ENCODE assay signal across 8 cellular contexts in the genomic region with DNA sequence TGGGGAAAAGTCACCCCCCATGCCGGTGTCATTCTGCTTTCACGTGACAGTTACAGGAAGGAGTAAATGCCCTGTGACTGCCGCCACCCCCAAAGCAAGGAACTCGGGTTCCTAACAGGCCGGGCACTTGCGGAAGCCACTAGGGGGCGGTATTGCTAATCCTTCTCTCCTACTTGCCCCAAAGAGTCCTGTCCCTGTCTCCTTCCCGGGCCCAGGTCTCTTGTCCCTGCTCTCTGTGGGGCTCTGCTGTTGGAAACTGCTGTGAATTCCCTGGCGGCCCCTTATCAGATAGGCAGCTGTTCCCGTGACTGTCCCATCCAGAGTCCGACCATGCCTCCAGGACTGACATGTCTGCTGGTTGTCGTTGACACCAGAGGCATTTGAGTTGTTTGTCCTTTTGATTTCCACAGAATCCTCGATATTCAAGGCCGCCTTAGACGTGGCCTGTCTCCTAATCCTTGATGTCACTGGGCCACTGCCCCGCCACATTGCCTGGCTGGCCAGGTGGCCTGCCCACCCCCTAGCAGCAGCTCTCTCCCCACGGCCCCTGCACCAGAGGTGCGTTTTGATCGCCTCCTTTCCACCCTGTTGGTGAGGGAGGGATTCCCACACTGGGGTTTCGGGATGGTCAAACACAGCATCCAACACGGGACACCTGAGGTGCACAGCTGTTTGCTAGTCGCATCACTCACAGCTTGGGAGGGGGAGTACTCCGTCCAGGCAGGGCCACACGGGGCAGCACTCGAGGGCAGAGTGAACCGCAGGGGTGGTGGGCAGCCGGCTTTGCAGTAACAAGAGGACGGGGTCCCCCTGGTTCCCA. TPM values are rescaled to one million over a fixed set of nuclear protein-coding genes. Genes with fewer than 3 reads are reported as not detected.
A peak's percentile ranks its signal among the peaks of the same experiment; 100 is the strongest.
DNase-seq lines count a peak whose midpoint lies in the region; ATAC-seq, FAIRE-seq and TF ChIP-seq lines count a peak whose summit lies in the region.

No MANE protein-coding gene starts in this region.

- CTCF ChIA-PET in endothelial cell of umbilical vein (lab: Charles Lee), result interaction anchor here (0.6 to 2.4 kb wide), 24 partner anchors 12 to 504 kb away, joined by 3 to 15 read pairs (median 4); a partner anchor contains a TSS

- H2AFZ ChIP-seq in SU-DHL-6 (ENCODE audit: low read depth, low read length, severe bottlenecking) (no peak overlapping the region), endothelial cell of umbilical vein (ENCODE audit: low read depth, low read length) (peak overlapping the region; percentile 61)

- H3K9me3 ChIP-seq in SU-DHL-6 (ENCODE audit: insufficient read depth, low read length), result no peaks in the 10 kb centered on the region
- H3K9me3 ChIP-seq in endothelial cell of umbilical vein (replicated peaks; ENCODE audit: control insufficient read depth, insufficient read depth, low read length), result no peaks in the 10 kb centered on the region

- BruUV-seq in endothelial cell of umbilical vein (replicated peaks; lab: Mats Ljungman, UMichigan), result no TSS peak

- H3K9ac ChIP-seq in SU-DHL-6 (ENCODE audit: low read length) (no peak overlapping the region), endothelial cell of umbilical vein (replicated peaks; ENCODE audit: extremely low read depth, insufficient read depth, low read length) (no peak overlapping the region)

- FAIRE-seq in endothelial cell of umbilical vein (lab: Jason Lieb, UNC), result peak; percentile 88

- no peaks in the 10 kb centered on the region for H3F3A ChIP-seq in SU-DHL-6 (ENCODE audit: insufficient read depth)

- no peaks in the 10 kb centered on the region for H3K36me3 ChIP-seq in SU-DHL-6 (ENCODE audit: low read length)
- H3K36me3 ChIP-seq in endothelial cell of umbilical vein (ENCODE audit: control insufficient read depth in 2 of 2, extremely low read depth in 1 of 2, insufficient read depth in 2 of 2, low read length in 2 of 2), result no peaks in the 10 kb centered on the region

- H3K4me2 ChIP-seq in SU-DHL-6 (ENCODE audit: low read depth, low read length, poor library complexity, severe bottlenecking) (no peak overlapping the region), endothelial cell of umbilical vein (ENCODE audit: insufficient read depth, low read length) (no peak overlapping the region)

- H3K4me1 ChIP-seq in endothelial cell of umbilical vein (ENCODE audit: control insufficient read depth, extremely low read depth, insufficient read depth, low read length), result peaks cover 2% of the 10 kb centered on the region

- H3K27ac ChIP-seq in SU-DHL-6 (ENCODE audit: low read depth, low read length) (no peak overlapping the region), endothelial cell of umbilical vein (ENCODE audit: insufficient read depth, low read depth, low read length) (peak overlapping the region; percentile 50)

- no peaks in the 10 kb centered on the region for H3K9me1 ChIP-seq in endothelial cell of umbilical vein (replicated peaks; ENCODE audit: control insufficient read depth, extremely low read depth, insufficient read depth, low read length)

- POLR2A ChIA-PET in endothelial cell of umbilical vein (lab: Charles Lee), result interaction anchor here (0.7 kb wide), 1 partner anchor 8 kb away, joined by 3 read pairs; no protein-coding TSS in a partner anchor

- dilution Hi-C loops in endothelial cell of umbilical vein (cut with MboI; ENCODE audit: extremely low pct_ligation_motif_present, low sequenced_read_pairs), result no loop called here

- TF ChIP-seq POLR2A in endothelial cell of umbilical vein (IDR thresholded peaks at IDR 0.05; ENCODE audit: low read depth, low read length), result no peak

- DNase-seq in NCI-H345 (lab: John Stamatoyannopoulos, UW) (peak; percentile 31), NCI-H345 treated with DMSO at 0.1 percent for 48 hours (lab: John Stamatoyannopoulos, UW; ENCODE audit: unreplicated experiment) (no peak), HuH-7.5 (ENCODE audit: low spot score) (peak; percentile 59), endothelial cell of umbilical vein (ENCODE audit: low read depth, low spot score) (peak; percentile 77), myocyte (ENCODE audit: low read depth) (peak; percentile 72), DMS114 treated with DMSO at 0.1 percent for 48 hours (lab: John Stamatoyannopoulos, UW; ENCODE audit: unreplicated experiment) (no peak)

- H3K27me3 ChIP-seq in SU-DHL-6 (ENCODE audit: low read length), result no peaks in the 10 kb centered on the region
- H3K27me3 ChIP-seq in endothelial cell of umbilical vein (ENCODE audit: control insufficient read depth in 2 of 2, insufficient read depth in 2 of 2, low read length in 2 of 2), result no peaks in the 10 kb centered on the region

- TF ChIP-seq CTCF in SU-DHL-6 (IDR thresholded peaks at IDR 0.05; ENCODE audit: insufficient read depth, low read length, poor library complexity, severe bottlenecking), result peak; percentile 67
- TF ChIP-seq CTCF in endothelial cell of umbilical vein (IDR thresholded peaks at IDR 0.05; ENCODE audit: extremely low read depth in 1 of 2, insufficient read depth in 1 of 2, low read depth in 1 of 2, low read length in 2 of 2), result peak; percentile 85 to 92

- no peak overlapping the region for H3K4me3 ChIP-seq in SU-DHL-6 (ENCODE audit: insufficient read depth, low read length, poor library complexity, severe bottlenecking)
- H3K4me3 ChIP-seq in endothelial cell of umbilical vein (replicated peaks in 1 of 3; ENCODE audit: insufficient read depth in 1 of 3, low read depth in 1 of 3, low read length in 3 of 3), result no peak overlapping the region

- H4K20me1 ChIP-seq in SU-DHL-6 (ENCODE audit: low read depth, low read length), result no peaks in the 10 kb centered on the region
- H4K20me1 ChIP-seq in endothelial cell of umbilical vein (replicated peaks; ENCODE audit: control insufficient read depth, extremely low read depth, insufficient read depth, low read length), result no peaks in the 10 kb centered on the region

- intact Hi-C loops in endothelial cell of umbilical vein (cut with micrococcal nuclease), result loop anchor here (5.0 kb wide), 3 partner anchors 220 to 440 kb away; no protein-coding TSS in a partner anchor

- no peaks in the 10 kb centered on the region for H3K79me2 ChIP-seq in SU-DHL-6 (ENCODE audit: insufficient read depth, low read length)
- H3K79me2 ChIP-seq in endothelial cell of umbilical vein (ENCODE audit: control insufficient read depth, insufficient read depth, low read length), result no peaks in the 10 kb centered on the region

- no peaks in the 10 kb centered on the region for H3K9me2 ChIP-seq in SU-DHL-6 (replicated peaks; ENCODE audit: insufficient read depth, low read length)

- no peak for ATAC-seq in GM19455 (IDR thresholded peaks at IDR 0.05; ENCODE audit: unreplicated experiment)

TF ChIP-seq in endothelial cell of umbilical vein, 7 proteins besides CTCF, POLR2A, EP300 and RAD21:
- TF ChIP-seq, protein P1, sequence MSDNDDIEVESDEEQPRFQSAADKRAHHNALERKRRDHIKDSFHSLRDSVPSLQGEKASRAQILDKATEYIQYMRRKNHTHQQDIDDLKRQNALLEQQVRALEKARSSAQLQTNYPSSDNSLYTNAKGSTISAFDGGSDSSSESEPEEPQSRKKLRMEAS (IDR thresholded peaks at IDR 0.05; ENCODE audit: insufficient read depth, insufficient read length), result no peak
- TF ChIP-seq FOS (IDR thresholded peaks at IDR 0.05; ENCODE audit: borderline replicate concordance, insufficient read depth, low read length) (no peak), POLR2AphosphoS5 (IDR thresholded peaks at IDR 0.05; ENCODE audit: insufficient read depth, low read depth, low read length) (no peak), EZH2 (IDR thresholded peaks at IDR 0.05; ENCODE audit: borderline replicate concordance, low read depth, low read length, severe bottlenecking) (no peak), MYC (IDR thresholded peaks at IDR 0.05; ENCODE audit: low read depth, low read length) (no peak), JUN (IDR thresholded peaks at IDR 0.05; ENCODE audit: borderline replicate concordance, insufficient read depth, insufficient read length, low read depth) (no peak), GATA2 (IDR thresholded peaks at IDR 0.05; ENCODE audit: insufficient read depth, insufficient read length, low read depth, low read length) (no peak)
TF ChIP-seq in endothelial cell of umbilical vein: peak in this region for 0.

RNA-seq across cellular contexts. Expression of a gene that starts 37.3 kb away (rescaled TPM):
- total RNA-seq in endothelial cell of umbilical vein, result 13.0 and 16.4 TPM in 2 replicates
- polyA plus RNA-seq in endothelial cell of umbilical vein, result 5.4 and 7.0 TPM in 2 replicates
- 8.0 and 9.7 TPM in 2 replicates for polyA plus RNA-seq in endothelial cell of umbilical vein (2011; cell fraction: cytosol; rRNA removed)
- 8.0 and 11.8 TPM in 2 replicates for polyA plus RNA-seq in endothelial cell of umbilical vein (2011; cell fraction: nucleus; rRNA removed)
- 7.1 and 9.2 TPM in 2 replicates for polyA plus RNA-seq in endothelial cell of umbilical vein (2012)
- 7.0 and 7.8 TPM in 2 replicates for polyA minus RNA-seq in endothelial cell of umbilical vein
- 12.7 TPM for polyA minus RNA-seq in endothelial cell of umbilical vein (2011; cell fraction: cytosol; rRNA and poly(A)+ RNA removed)
- polyA minus RNA-seq in endothelial cell of umbilical vein (2011; cell fraction: nucleus; rRNA and poly(A)+ RNA removed), result 4.4 and 5.0 TPM in 2 replicates
- 0.67 and 1.3 TPM in 2 replicates for total RNA-seq in myocyte
- polyA plus RNA-seq in myocyte (2012), result 0.88 TPM

RNA-seq across cellular contexts. Expression of a gene that starts 57.4 kb away (rescaled TPM):
- total RNA-seq in endothelial cell of umbilical vein, result 0.62 and 1.0 TPM in 2 replicates
- 2.5 TPM in 2 replicates for polyA plus RNA-seq in endothelial cell of umbilical vein
- 1.3 and 2.2 TPM in 2 replicates for polyA plus RNA-seq in endothelial cell of umbilical vein (2011; cell fraction: cytosol; rRNA removed)
- 2.2 TPM in 2 replicates for polyA plus RNA-seq in endothelial cell of umbilical vein (2011; cell fraction: nucleus; rRNA removed)
- 3.0 and 3.5 TPM in 2 replicates for polyA plus RNA-seq in endothelial cell of umbilical vein (2012)
- 0.53 TPM in 1 of 2 replicates, not detected in the other for polyA minus RNA-seq in endothelial cell of umbilical vein
- polyA minus RNA-seq in endothelial cell of umbilical vein (2011; cell fraction: cytosol; rRNA and poly(A)+ RNA removed), result not detected
- 1.2 and 2.3 TPM in 2 replicates for polyA minus RNA-seq in endothelial cell of umbilical vein (2011; cell fraction: nucleus; rRNA and poly(A)+ RNA removed)
- total RNA-seq in myocyte, result 0.27 TPM in 1 of 2 replicates, not detected in the other
- polyA plus RNA-seq in myocyte (2012), result 0.97 TPM

Comparison
In these comparisons a context has a peak if more than half of its experiments do, and no peak if none do; other contexts are left out.
1. DNase-seq: peak in NCI-H345 (single experiment), HuH-7.5 (single experiment), endothelial cell of umbilical vein (single experiment) and myocyte (single experiment); none in NCI-H345 treated with DMSO at 0.1 percent for 48 hours (single experiment) and DMS114 treated with DMSO at 0.1 percent for 48 hours (single experiment).